ENCODE assay signal across 13 cellular contexts in genomic region chr6:157806496-157807215, GRCh38.
"Had no signal": no experiment of that assay in that cellular context is flagged by ENCODE, and none has a peak within 500 bp of the region (broad histone marks: within the 10 kb centered on the region; RNA-seq: fewer than 3 reads in every experiment).

No MANE protein-coding gene starts in this region.

- DNase-seq: activated naive CD4-positive, alpha-beta T cell; activated naive CD8-positive, alpha-beta T cell treated with anti-CD3 and anti-CD28 coated beads, Interleukin-2, amount 50 U/mL, for 24 hours; kidney; left ventricle myocardium inferior; posterior cingulate gyrus; stimulated activated CD4-positive, alpha-beta T cell treated with anti-CD3 and anti-CD28 coated beads, Interleukin-15, amount 100 ng/mL, for 24 hours; stimulated activated CD4-positive, alpha-beta T cell treated with anti-CD3 and anti-CD28 coated beads, Interleukin-4, amount 100 ng/mL, for 1 hour; stimulated activated naive CD4-positive, alpha-beta T cell; transverse colon had no signal

- H3K27ac Mint-ChIP-seq: activated naive CD8-positive, alpha-beta T cell treated with anti-CD3 and anti-CD28 coated beads, Interleukin-2, amount 50 U/mL, for 24 hours; natural killer cell treated with Interleukin-12 subunit alpha and Interleukin-12 subunit beta and Interleukin-15 and Interleukin-18, amount 100 ng/mL, for 72 hours had no signal

- H3K27me3 ChIP-seq: ascending aorta, transverse colon had no signal

- H3K4me3 Mint-ChIP-seq: activated naive CD8-positive, alpha-beta T cell treated with anti-CD3 and anti-CD28 coated beads, Interleukin-2, amount 50 U/mL, for 24 hours; natural killer cell treated with Interleukin-12 subunit alpha and Interleukin-12 subunit beta and Interleukin-15 and Interleukin-18, amount 100 ng/mL, for 72 hours had no signal

- H3K4me3 ChIP-seq: ascending aorta, left ventricle myocardium inferior, transverse colon had no signal

- ATAC-seq: activated naive CD8-positive, alpha-beta T cell treated with anti-CD3 and anti-CD28 coated beads, Interleukin-2, amount 50 U/mL, for 24 hours; natural killer cell treated with Interleukin-12 subunit alpha and Interleukin-12 subunit beta and Interleukin-15 and Interleukin-18, amount 100 ng/mL, for 72 hours had no signal

- H3K9me3 ChIP-seq: ascending aorta had no signal

- H3K4me1 ChIP-seq: ascending aorta, left ventricle myocardium inferior, transverse colon had no signal

- FAIRE-seq: bronchial epithelial cell, endometrium, kidney had no signal

- H3K36me3 ChIP-seq: ascending aorta, left ventricle myocardium inferior, transverse colon had no signal

- H3K9me3 Mint-ChIP-seq: natural killer cell treated with Interleukin-12 subunit alpha and Interleukin-12 subunit beta and Interleukin-15 and Interleukin-18, amount 100 ng/mL, for 72 hours had no signal

- H3K27ac ChIP-seq: ascending aorta, left ventricle myocardium inferior, transverse colon had no signal
